Comparison of ENCODE assay signal across 13 cellular contexts in the genomic region with DNA sequence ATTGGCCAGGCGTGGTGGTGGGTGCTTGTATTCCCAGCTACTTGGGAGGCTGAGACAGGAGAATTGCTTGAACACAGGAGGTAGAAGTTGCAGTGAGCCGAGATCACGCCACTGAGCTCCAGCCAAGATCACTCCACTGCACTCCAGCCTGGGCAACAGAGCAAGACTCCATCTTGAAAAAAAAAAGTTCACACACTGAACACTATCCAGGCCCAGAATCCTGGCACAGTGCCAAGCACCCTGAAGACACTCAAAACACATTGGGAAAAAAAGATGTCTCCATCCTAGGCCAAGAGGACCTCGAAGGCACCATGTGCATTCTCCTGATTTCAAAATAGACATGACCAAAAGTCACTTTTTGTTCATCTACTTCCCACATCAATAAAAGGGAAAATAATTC. TPM values are rescaled to one million over a fixed set of nuclear protein-coding genes. Genes with fewer than 3 reads are reported as not detected.
DNase-seq lines count a peak whose midpoint lies in the region; ATAC-seq and TF ChIP-seq lines count a peak whose summit lies in the region.
"Had no signal": no experiment of that assay in that cellular context is flagged by ENCODE, and none has a peak within 500 bp of the region (broad histone marks: within the 10 kb centered on the region; RNA-seq: fewer than 3 reads in every experiment).

No MANE protein-coding gene starts in this region.

- CTCF ChIA-PET in naive thymus-derived CD4-positive, alpha-beta T cell (lab: Charles Lee): no interaction called here

- H3K9me3 ChIP-seq in BLaER1 treated with 17β-estradiol and CSF1 and Interleukin-3, amounts not matched to agents 10 nM and 100 nM (replicated peaks in 1 of 11): 0 out of 22 replicates have a peak, but pooled peaks cover 0 to 5% (median 0%) of the 10 kb centered on the region in 11 experiments
- no peaks in the 10 kb centered on the region for H3K9me3 ChIP-seq in naive thymus-derived CD4-positive, alpha-beta T cell (ENCODE audit: control insufficient read depth in 2 of 3, low read length in 3 of 3)
- no peaks in the 10 kb centered on the region for H3K9me3 ChIP-seq in WERI-Rb-1 (ENCODE audit: severe bottlenecking)
- H3K9me3 ChIP-seq: heart right ventricle had no signal

- peak overlapping the region; percentile 85 to 95 (median 90) for H3K4me2 ChIP-seq in BLaER1 treated with 17β-estradiol and CSF1 and Interleukin-3, amounts not matched to agents 10 nM and 100 nM
- H3K4me2 ChIP-seq: PC-9 had no signal

- H3K4me1 Mint-ChIP-seq in naive thymus-derived CD4-positive, alpha-beta T cell: peaks cover 41 to 69% (median 60%) of the 10 kb centered on the region in 7 donors

- no peak for ATAC-seq in naive thymus-derived CD4-positive, alpha-beta T cell
- no peak for ATAC-seq in HG02571 (IDR thresholded peaks at IDR 0.05; ENCODE audit: unreplicated experiment)
- ATAC-seq: stimulated activated naive CD8-positive, alpha-beta T cell treated with anti-CD3 and anti-CD28 coated beads, Interleukin-15, amount 100 ng/mL, for 72 hours had no signal

- H3K27me3 ChIP-seq in BLaER1 treated with 17β-estradiol and CSF1 and Interleukin-3, amounts not matched to agents 10 nM and 100 nM: no peaks in the 10 kb centered on the region
- H3K27me3 ChIP-seq in naive thymus-derived CD4-positive, alpha-beta T cell (ENCODE audit: control insufficient read depth in 2 of 2, insufficient read depth in 2 of 2, low read length in 2 of 2): no peaks in the 10 kb centered on the region
- H3K27me3 ChIP-seq in WERI-Rb-1 (ENCODE audit: insufficient read depth, low read depth, severe bottlenecking): no peaks in the 10 kb centered on the region
- H3K27me3 ChIP-seq: heart right ventricle had no signal

- POLR2A ChIA-PET in naive thymus-derived CD4-positive, alpha-beta T cell (lab: Charles Lee): no interaction called here

- H3K9me3 Mint-ChIP-seq in naive thymus-derived CD4-positive, alpha-beta T cell: no peaks in the 10 kb centered on the region
- H3K9me3 Mint-ChIP-seq: stimulated activated naive CD8-positive, alpha-beta T cell treated with anti-CD3 and anti-CD28 coated beads, Interleukin-15, amount 100 ng/mL, for 72 hours had no signal

- peak overlapping the region in 10 of 11 experiments; percentile 38 to 87 (median 81); a peak in 17 of 22 replicates for H3K9ac ChIP-seq in BLaER1 treated with 17β-estradiol and CSF1 and Interleukin-3, amounts not matched to agents 10 nM and 100 nM

- H3K27ac Mint-ChIP-seq in naive thymus-derived CD4-positive, alpha-beta T cell: peak overlapping the region in 6 of 9 donors; percentile 11 to 97 (median 60)
- H3K27ac Mint-ChIP-seq: stimulated activated naive CD8-positive, alpha-beta T cell treated with anti-CD3 and anti-CD28 coated beads, Interleukin-15, amount 100 ng/mL, for 72 hours had no signal

- H3K36me3 Mint-ChIP-seq in naive thymus-derived CD4-positive, alpha-beta T cell: peaks cover 0 to 10% (median 0%) of the 10 kb centered on the region in 5 donors

- intact Hi-C loops in naive thymus-derived CD4-positive, alpha-beta T cell (cut with micrococcal nuclease): no loop called here

- DNase-seq in GF-D8 (lab: John Stamatoyannopoulos, UW) (peak; percentile 42), coronary artery (ENCODE audit: low spot score) (no peak), NCI-H2081 (lab: John Stamatoyannopoulos, UW) (no peak), WERI-Rb-1 (no peak), NCI-H1930 (lab: John Stamatoyannopoulos, UW) (no peak)
- DNase-seq in naive thymus-derived CD4-positive, alpha-beta T cell: no peak
- DNase-seq: effector memory CD4-positive, alpha-beta T cell; PC-9; stimulated activated CD4-positive, alpha-beta T cell treated with anti-CD3 and anti-CD28 coated beads, Interleukin-4, amount 100 ng/mL, for 4 hours; stimulated activated naive CD8-positive, alpha-beta T cell treated with anti-CD3 and anti-CD28 coated beads, Interleukin-15, amount 100 ng/mL, for 72 hours had no signal

- peaks cover 88 to 100% (median 100%) of the 10 kb centered on the region in 10 experiments for H3K4me1 ChIP-seq in BLaER1 treated with 17β-estradiol and CSF1 and Interleukin-3, amounts not matched to agents 10 nM and 100 nM
- peaks cover 17 to 40% of the 10 kb centered on the region in 2 donors for H3K4me1 ChIP-seq in naive thymus-derived CD4-positive, alpha-beta T cell (ENCODE audit: control insufficient read depth in 2 of 2, insufficient read depth in 2 of 2, low read length in 2 of 2)

- H3K4me3 Mint-ChIP-seq in naive thymus-derived CD4-positive, alpha-beta T cell: peak overlapping the region in 1 of 10 donors; percentile 2
- H3K4me3 Mint-ChIP-seq: stimulated activated naive CD8-positive, alpha-beta T cell treated with anti-CD3 and anti-CD28 coated beads, Interleukin-15, amount 100 ng/mL, for 72 hours had no signal

- no peaks in the 10 kb centered on the region for H4K20me1 ChIP-seq in BLaER1 treated with 17β-estradiol and CSF1 and Interleukin-3, amounts not matched to agents 10 nM and 100 nM

- peak overlapping the region; percentile 50 to 98 (median 95); a peak in 21 of 22 replicates for H3K27ac ChIP-seq in BLaER1 treated with 17β-estradiol and CSF1 and Interleukin-3, amounts not matched to agents 10 nM and 100 nM
- H3K27ac ChIP-seq in coronary artery (peak overlapping the region; percentile 77 to 96), WERI-Rb-1 (no peak overlapping the region)
- no peak overlapping the region for H3K27ac ChIP-seq in naive thymus-derived CD4-positive, alpha-beta T cell (ENCODE audit: low read depth, low read length)
- H3K27ac ChIP-seq: PC-9 had no signal

- peaks cover 3 to 33% (median 14%) of the 10 kb centered on the region in 11 experiments; a peak in 17 of 22 replicates for H3K36me3 ChIP-seq in BLaER1 treated with 17β-estradiol and CSF1 and Interleukin-3, amounts not matched to agents 10 nM and 100 nM
- no peaks in the 10 kb centered on the region for H3K36me3 ChIP-seq in naive thymus-derived CD4-positive, alpha-beta T cell (ENCODE audit: control insufficient read depth in 2 of 3, insufficient read depth in 3 of 3, low read length in 3 of 3)
- peaks cover 8% of the 10 kb centered on the region for H3K36me3 ChIP-seq in WERI-Rb-1

- peak overlapping the region in 1 of 10 experiments; percentile 25; a peak in 1 of 20 replicates for H3K4me3 ChIP-seq in BLaER1 treated with 17β-estradiol and CSF1 and Interleukin-3, amounts not matched to agents 10 nM and 100 nM
- H3K4me3 ChIP-seq in coronary artery: no peak overlapping the region
- H3K4me3 ChIP-seq in naive thymus-derived CD4-positive, alpha-beta T cell (ENCODE audit: low read length): no peak overlapping the region
- no peak overlapping the region for H3K4me3 ChIP-seq in WERI-Rb-1 (ENCODE audit: low read depth, low read length)
- H3K4me3 ChIP-seq: heart right ventricle, PC-9 had no signal

- TF ChIP-seq CTCF in coronary artery (IDR thresholded peaks at IDR 0.05) (no peak), WERI-Rb-1 (IDR thresholded peaks at IDR 0.05; ENCODE audit: low read depth, low read length) (no peak)

- no peaks in the 10 kb centered on the region for H3K27me3 Mint-ChIP-seq in naive thymus-derived CD4-positive, alpha-beta T cell
- H3K27me3 Mint-ChIP-seq: stimulated activated naive CD8-positive, alpha-beta T cell treated with anti-CD3 and anti-CD28 coated beads, Interleukin-15, amount 100 ng/mL, for 72 hours had no signal

RNA-seq across cellular contexts. Expression of gene SLC9A1, which starts 38.7 kb away (rescaled TPM):
- 10 to 100 TPM; 13.2 to 25.7 (median 21.1) TPM for total RNA-seq in naive thymus-derived CD4-positive, alpha-beta T cell
- polyA plus RNA-seq in naive thymus-derived CD4-positive, alpha-beta T cell: 10 to 100 TPM in 1 of 2 donors, 1 to 10 TPM in 1; 7.1 to 18.2 TPM

Comparison
In these comparisons a context has a peak if more than half of its experiments do, and no peak if none do; other contexts are left out.
1. H3K27ac ChIP-seq: peak in BLaER1 treated with 17β-estradiol and CSF1 and Interleukin-3, amounts not matched to agents 10 nM and 100 nM (11 of 11) and coronary artery (2 of 2); none in naive thymus-derived CD4-positive, alpha-beta T cell (single experiment) and WERI-Rb-1 (single experiment).